Comparison of ENCODE assay signal across 11 cellular contexts in the genomic region with DNA sequence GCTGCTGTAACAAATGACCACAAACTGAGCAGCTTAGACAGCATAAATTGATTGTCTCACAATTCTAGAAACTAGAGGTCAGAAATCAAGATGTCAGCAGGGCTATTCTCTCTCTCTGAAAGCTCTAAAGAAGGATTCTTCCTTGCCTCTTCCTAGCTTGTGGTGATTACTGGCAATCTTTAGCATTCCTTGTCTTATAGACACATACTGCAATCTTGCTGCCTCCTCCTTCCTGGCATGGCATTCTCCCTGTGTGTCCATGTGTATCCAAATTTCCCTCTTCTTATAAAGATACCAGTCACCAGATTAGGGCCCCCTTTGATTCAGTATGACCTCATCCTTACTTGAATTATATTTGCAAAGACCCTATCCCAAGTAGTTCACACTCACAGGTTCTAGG. TPM values are rescaled to one million over a fixed set of nuclear protein-coding genes. Genes with fewer than 3 reads are reported as not detected.
A peak's percentile ranks its signal among the peaks of the same experiment; 100 is the strongest.
DNase-seq lines count a peak whose midpoint lies in the region; TF ChIP-seq lines count a peak whose summit lies in the region.
"Had no signal": no experiment of that assay in that cellular context is flagged by ENCODE, and none has a peak within 500 bp of the region (broad histone marks: within the 10 kb centered on the region; RNA-seq: fewer than 3 reads in every experiment).

No MANE protein-coding gene starts in this region.

- in situ Hi-C loops in ACHN (cut with HindIII; ENCODE audit: low pct_ligation_motif_present, low pct_unique_long_range_greater_than_20kb, low sequenced_read_pairs): no loop called here
- in situ Hi-C loops in GM13976 (cut with MboI; ENCODE audit: low sequenced_read_pairs, unreplicated experiment): no loop called here

- TF ChIP-seq CTCF in GM13976 (IDR thresholded peaks at IDR 0.05; ENCODE audit: borderline replicate concordance, control extremely low read depth, extremely low read depth, insufficient read depth, missing control alignments): no peak

- no peaks in the 10 kb centered on the region for H3K9me3 Mint-ChIP-seq in activated T-helper 1 cell treated with anti-CD3 and anti-CD28 coated beads, Interleukin-12 subunit alpha, Interleukin-12 subunit beta, Interleukin-2, Interleukin-4 antibody, amounts not matched to agents 30 ng/mL and 10 ng/mL and 1 ng/mL, durations not matched to agents 14 hours and 24 hours and 36 hours

- H3K4me1 Mint-ChIP-seq in activated T-helper 1 cell treated with anti-CD3 and anti-CD28 coated beads, Interleukin-12 subunit alpha, Interleukin-12 subunit beta, Interleukin-2, Interleukin-4 antibody, amounts not matched to agents 30 ng/mL and 10 ng/mL and 1 ng/mL, durations not matched to agents 14 hours and 24 hours and 36 hours (ENCODE audit: low read depth): peaks cover 41% of the 10 kb centered on the region

- intact Hi-C loops in activated T-helper 1 cell treated with anti-CD3 and anti-CD28 coated beads, Interleukin-12 subunit alpha, Interleukin-12 subunit beta, Interleukin-2, Interleukin-4 antibody, amounts not matched to agents 30 ng/mL and 10 ng/mL and 1 ng/mL, durations not matched to agents 14 hours and 24 hours and 36 hours (cut with micrococcal nuclease): loop anchor here (10.0 kb wide), 1 partner anchor 270 kb away; no protein-coding TSS in a partner anchor

- H3K27ac Mint-ChIP-seq in activated T-helper 1 cell treated with anti-CD3 and anti-CD28 coated beads, Interleukin-12 subunit alpha, Interleukin-12 subunit beta, Interleukin-2, Interleukin-4 antibody, amounts not matched to agents 30 ng/mL and 10 ng/mL and 1 ng/mL, durations not matched to agents 14 hours and 24 hours and 36 hours: no peak overlapping the region

- peaks cover 17% of the 10 kb centered on the region for H3K36me3 Mint-ChIP-seq in activated T-helper 1 cell treated with anti-CD3 and anti-CD28 coated beads, Interleukin-12 subunit alpha, Interleukin-12 subunit beta, Interleukin-2, Interleukin-4 antibody, amounts not matched to agents 30 ng/mL and 10 ng/mL and 1 ng/mL, durations not matched to agents 14 hours and 24 hours and 36 hours (ENCODE audit: low read depth)

- H3K4me3 Mint-ChIP-seq in activated T-helper 1 cell treated with anti-CD3 and anti-CD28 coated beads, Interleukin-12 subunit alpha, Interleukin-12 subunit beta, Interleukin-2, Interleukin-4 antibody, amounts not matched to agents 30 ng/mL and 10 ng/mL and 1 ng/mL, durations not matched to agents 14 hours and 24 hours and 36 hours: peak overlapping the region; percentile 99

- DNase-seq in ACHN (peak; percentile 41), GM03348 (ENCODE audit: low spot score) (peak; percentile 10), kidney glomerular epithelial cell (lab: John Stamatoyannopoulos, UW) (peak; percentile 36), inferior parietal cortex (ENCODE audit: extremely low spot score) (no peak), NCI-H187 treated with DMSO at 0.1 percent for 48 hours (lab: John Stamatoyannopoulos, UW) (no peak), GM13976 (ENCODE audit: low spot score) (no peak)
- DNase-seq in activated T-helper 1 cell treated with anti-CD3 and anti-CD28 coated beads, Interleukin-12 subunit alpha, Interleukin-12 subunit beta, Interleukin-2, Interleukin-4 antibody, amounts not matched to agents 30 ng/mL and 10 ng/mL and 1 ng/mL, durations not matched to agents 14 hours and 24 hours and 36 hours (ENCODE audit: low spot score): no peak
- DNase-seq in central memory CD4-positive, alpha-beta T cell: no peak
- DNase-seq: Caco-2, left lung, NCI-H1092 treated with DMSO at 0.1 percent for 48 hours had no signal

- H3K27me3 Mint-ChIP-seq in activated T-helper 1 cell treated with anti-CD3 and anti-CD28 coated beads, Interleukin-12 subunit alpha, Interleukin-12 subunit beta, Interleukin-2, Interleukin-4 antibody, amounts not matched to agents 30 ng/mL and 10 ng/mL and 1 ng/mL, durations not matched to agents 14 hours and 24 hours and 36 hours (ENCODE audit: insufficient read depth): no peaks in the 10 kb centered on the region

RNA-seq across cellular contexts. Expression of a gene that starts 2.3 kb away (rescaled TPM):
- total RNA-seq in activated T-helper 1 cell treated with anti-CD3 and anti-CD28 coated beads, Interleukin-12 subunit alpha, Interleukin-12 subunit beta, Interleukin-2, Interleukin-4 antibody, amounts not matched to agents 30 ng/mL and 10 ng/mL and 1 ng/mL, durations not matched to agents 14 hours and 24 hours and 36 hours: 18.6 and 21.5 TPM in 2 replicates

RNA-seq across cellular contexts. Expression of a gene that starts 2.4 kb away (rescaled TPM):
- 28.4 and 29.6 TPM in 2 replicates for total RNA-seq in activated T-helper 1 cell treated with anti-CD3 and anti-CD28 coated beads, Interleukin-12 subunit alpha, Interleukin-12 subunit beta, Interleukin-2, Interleukin-4 antibody, amounts not matched to agents 30 ng/mL and 10 ng/mL and 1 ng/mL, durations not matched to agents 14 hours and 24 hours and 36 hours

RNA-seq across cellular contexts. Expression of a gene that starts 16.8 kb away (rescaled TPM):
- total RNA-seq in activated T-helper 1 cell treated with anti-CD3 and anti-CD28 coated beads, Interleukin-12 subunit alpha, Interleukin-12 subunit beta, Interleukin-2, Interleukin-4 antibody, amounts not matched to agents 30 ng/mL and 10 ng/mL and 1 ng/mL, durations not matched to agents 14 hours and 24 hours and 36 hours: 24.1 and 25.6 TPM in 2 replicates

Comparison
In these comparisons a context has a peak if more than half of its experiments do, and no peak if none do; other contexts are left out.
1. DNase-seq: peak in ACHN (single experiment), GM03348 (single experiment) and kidney glomerular epithelial cell (single experiment); none in activated T-helper 1 cell treated with anti-CD3 and anti-CD28 coated beads, Interleukin-12 subunit alpha, Interleukin-12 subunit beta, Interleukin-2, Interleukin-4 antibody, amounts not matched to agents 30 ng/mL and 10 ng/mL and 1 ng/mL, durations not matched to agents 14 hours and 24 hours and 36 hours (single experiment), inferior parietal cortex (single experiment), NCI-H187 treated with DMSO at 0.1 percent for 48 hours (single experiment), central memory CD4-positive, alpha-beta T cell (single experiment) and GM13976 (single experiment).